Comparison of ENCODE assay signal across 30 cellular contexts in genomic region chr5:127396490-127397155, GRCh38.
DNase-seq lines count a peak whose midpoint lies in the region; ATAC-seq and TF ChIP-seq lines count a peak whose summit lies in the region.
"Had no signal": no experiment of that assay in that cellular context is flagged by ENCODE, and none has a peak within 500 bp of the region (broad histone marks: within the 10 kb centered on the region; RNA-seq: fewer than 3 reads in every experiment).

No MANE protein-coding gene starts in this region.

- H3K9me3 ChIP-seq in left ventricle myocardium inferior (replicated peaks) = no peaks in the 10 kb centered on the region
- H3K9me3 ChIP-seq in right atrium auricular region = no peaks in the 10 kb centered on the region
- H3K9me3 ChIP-seq in right lobe of liver = no peaks in the 10 kb centered on the region
- H3K9me3 ChIP-seq: A549, body of pancreas, HAP-1, MG63, SJCRH30, suprapubic skin had no signal

- H3K27ac ChIP-seq in left ventricle myocardium inferior (replicated peaks) (no peak overlapping the region), right atrium auricular region (no peak overlapping the region), brain microvascular endothelial cell (no peak overlapping the region), right lobe of liver (no peak overlapping the region)
- H3K27ac ChIP-seq: A549, body of pancreas, SJCRH30, suprapubic skin had no signal

- peak in 3 of 4 donors; percentile 33 to 51 (median 35) for ATAC-seq in right lobe of liver
- ATAC-seq in GM21423 (IDR thresholded peaks at IDR 0.05; ENCODE audit: unreplicated experiment) = no peak
- ATAC-seq in HG03108 (IDR thresholded peaks at IDR 0.05; ENCODE audit: unreplicated experiment) = no peak
- ATAC-seq: activated CD4-positive, alpha-beta T cell treated with anti-CD3 and anti-CD28 coated beads for 36 hours; body of pancreas; stimulated activated naive B cell treated with anti-CD40 and anti-IgM and Interleukin-4, amounts not matched to agents 10 μg/mL and 1 μg/mL and 100 μg/mL, for 72 hours had no signal

- no peaks in the 10 kb centered on the region for H3K4me1 ChIP-seq in left ventricle myocardium inferior
- H3K4me1 ChIP-seq in right atrium auricular region = no peaks in the 10 kb centered on the region
- H3K4me1 ChIP-seq in right lobe of liver = no peaks in the 10 kb centered on the region
- H3K4me1 ChIP-seq: A549, body of pancreas, suprapubic skin had no signal

- H3K36me3 ChIP-seq in left ventricle myocardium inferior (no peaks in the 10 kb centered on the region), right atrium auricular region (no peaks in the 10 kb centered on the region), brain microvascular endothelial cell (replicated peaks) (no peaks in the 10 kb centered on the region), right lobe of liver (no peaks in the 10 kb centered on the region)
- H3K36me3 ChIP-seq: HAP-1, MG63, suprapubic skin had no signal

- TF ChIP-seq POLR2A in right lobe of liver (IDR thresholded peaks at IDR 0.05) = no peak

- H3K4me3 ChIP-seq in left ventricle myocardium inferior = no peak overlapping the region
- H3K4me3 ChIP-seq in right atrium auricular region = no peak overlapping the region
- no peak overlapping the region for H3K4me3 ChIP-seq in brain microvascular endothelial cell (ENCODE audit: low read depth, low read length)
- H3K4me3 ChIP-seq in right lobe of liver = no peak overlapping the region
- H3K4me3 ChIP-seq: A549, body of pancreas, HAP-1, lung, MG63, SJCRH30, suprapubic skin had no signal

- intact Hi-C loops in left ventricle myocardium inferior (cut with micrococcal nuclease) (no loop called here), right lobe of liver (cut with DNase I) (no loop called here)

- H3K27me3 ChIP-seq in left ventricle myocardium inferior (ENCODE audit: low read depth) (peaks cover 26% of the 10 kb centered on the region), right atrium auricular region (no peaks in the 10 kb centered on the region), brain microvascular endothelial cell (replicated peaks) (no peaks in the 10 kb centered on the region), right lobe of liver (no peaks in the 10 kb centered on the region)
- H3K27me3 ChIP-seq: body of pancreas, SJCRH30, suprapubic skin had no signal

- in situ Hi-C loops in brain microvascular endothelial cell (cut with HindIII; ENCODE audit: low pct_ligation_motif_present, low sequenced_read_pairs) = no loop called here

- TF ChIP-seq CTCF in left ventricle myocardium inferior (IDR thresholded peaks at IDR 0.05; ENCODE audit: borderline replicate concordance) = peak; percentile 20
- no peak for TF ChIP-seq CTCF in right atrium auricular region (IDR thresholded peaks at IDR 0.05)
- TF ChIP-seq CTCF in brain microvascular endothelial cell (IDR thresholded peaks at IDR 0.05; ENCODE audit: low read depth, low read length, missing control alignments) = peak; percentile 23
- TF ChIP-seq CTCF in right lobe of liver (IDR thresholded peaks at IDR 0.05) = peak in 1 of 4 donors; percentile 20

- 50% methylated on average over 1 of the region's 15 CpGs for WGBS in right lobe of liver (ENCODE audit: insufficient coverage, low coverage, low lambda C conversion rate, missing lambda C conversion rate)

- DNase-seq in left ventricle myocardium inferior = no peak
- DNase-seq in right atrium auricular region (ENCODE audit: low spot score) = no peak
- DNase-seq in brain microvascular endothelial cell = no peak
- no peak for DNase-seq in right lobe of liver
- no peak for DNase-seq in activated CD8-positive, alpha-beta memory T cell treated with anti-CD3 and anti-CD28 coated beads for 24 hours
- no peak for DNase-seq in amniotic stem cell (lab: John Stamatoyannopoulos, UW)
- DNase-seq: activated CD4-positive, alpha-beta T cell treated with anti-CD3 and anti-CD28 coated beads for 36 hours; activated T-cell treated with anti-CD3 and anti-CD28 coated beads, Interleukin-2, amount 50 U/mL, for 1 hour; AML-193; body of pancreas; CD8-positive, alpha-beta memory T cell; DMS 273 treated with DMSO at 0.1 percent for 48 hours; EL; KBM-7; kidney glomerular epithelial cell; MG63; NCI-H1105 treated with DMSO at 0.1 percent for 48 hours; NCI-H2081; NCI-H2227 treated with DMSO at 0.1 percent for 48 hours; NCI-H69; SJCRH30; stimulated activated CD4-positive, alpha-beta T cell treated with anti-CD3 and anti-CD28 coated beads, Interleukin-15, amount 100 ng/mL, for 24 hours; stimulated activated naive B cell treated with anti-CD40 and anti-IgM and Interleukin-4, amounts not matched to agents 10 μg/mL and 1 μg/mL and 100 μg/mL, for 72 hours; T-helper 1 cell had no signal

Comparison
In these comparisons a context has a peak if more than half of its experiments do, and no peak if none do; other contexts are left out.
1. CTCF ChIP-seq: peak in left ventricle myocardium inferior (single experiment) and brain microvascular endothelial cell (single experiment); none in right atrium auricular region (0 of 2).
2. ATAC-seq: peak in right lobe of liver (3 of 4); none in GM21423 (single experiment) and HG03108 (single experiment).